ENCODE assay signal across 12 cellular contexts in the genomic region with DNA sequence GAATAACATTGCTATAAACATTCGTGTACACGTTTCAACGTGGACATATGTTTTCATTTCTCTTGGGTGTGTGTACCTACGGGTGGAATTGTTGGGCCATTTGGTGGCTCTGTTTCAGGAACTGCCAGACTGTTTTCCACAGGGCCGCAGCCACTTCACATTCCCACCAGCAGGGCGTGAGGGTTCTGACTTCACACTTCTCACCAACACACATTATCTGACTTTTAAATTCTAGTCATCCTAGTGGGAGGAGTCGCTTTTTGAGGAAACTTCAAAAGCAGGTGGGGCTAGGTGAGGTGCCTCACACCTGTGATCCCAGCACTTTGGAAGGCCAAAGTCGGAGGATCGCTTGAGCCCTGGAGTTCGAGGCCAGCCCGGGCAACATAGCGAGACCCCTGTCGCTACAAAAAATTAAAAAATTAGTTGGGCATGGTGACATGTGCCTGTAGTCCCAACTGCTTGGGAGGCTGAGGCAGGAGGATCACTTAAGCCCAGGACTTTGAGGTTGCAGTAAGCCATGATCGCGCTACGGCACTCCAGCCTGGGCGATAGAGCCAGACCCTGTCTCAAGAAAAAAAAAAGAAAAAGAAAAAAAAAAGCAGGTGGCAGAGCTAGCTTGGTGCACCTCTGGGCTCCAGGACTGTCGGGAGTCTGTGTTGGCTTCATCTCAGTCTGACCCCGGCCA. TPM values are rescaled to one million over a fixed set of nuclear protein-coding genes. Genes with fewer than 3 reads are reported as not detected.
DNase-seq lines count a peak whose midpoint lies in the region; ATAC-seq and TF ChIP-seq lines count a peak whose summit lies in the region.
"Had no signal": no experiment of that assay in that cellular context is flagged by ENCODE, and none has a peak within 500 bp of the region (broad histone marks: within the 10 kb centered on the region; RNA-seq: fewer than 3 reads in every experiment).

No MANE protein-coding gene starts in this region.

- peak; percentile 13 for ATAC-seq in HG02571 (IDR thresholded peaks at IDR 0.05; ENCODE audit: unreplicated experiment)
- peak; percentile 51 for ATAC-seq in WTC11
- ATAC-seq in GM18868 (IDR thresholded peaks at IDR 0.05; ENCODE audit: unreplicated experiment), result no peak

- intact Hi-C loops in lower leg skin (cut with DNase I; ENCODE audit: low total_unique reads), result no loop called here

- H3K36me3 Mint-ChIP-seq in WTC11, result no peaks in the 10 kb centered on the region

- no peak for TF ChIP-seq POLR2A in lower leg skin (IDR thresholded peaks at IDR 0.05)

- H3K4me3 Mint-ChIP-seq in WTC11, result no peak overlapping the region
- H3K4me3 Mint-ChIP-seq: activated B cell treated with CpG ODN at 0.5 μM for 24 hours had no signal

- H3K36me3 ChIP-seq in BJ (ENCODE audit: control insufficient read depth, insufficient read depth, low read length), result no peaks in the 10 kb centered on the region

- H3K27me3 ChIP-seq in BJ (ENCODE audit: control insufficient read depth, insufficient read depth, low read length), result peaks cover 13% of the 10 kb centered on the region

- H3K4me1 Mint-ChIP-seq in WTC11, result peaks cover 37% of the 10 kb centered on the region

- POLR2A ChIA-PET in BJ (lab: Charles Lee), result no interaction called here
- POLR2A ChIA-PET in WTC11 (lab: Charles Lee), result interaction anchor here (1.0 kb wide), 1 partner anchor 15 kb away, joined by 3 read pairs; no protein-coding TSS in a partner anchor

- CTCF ChIA-PET in BJ (lab: Yijun Ruan, JAX), result interaction anchor here (1.4 to 3.4 kb wide), 2 partner anchors 12 to 15 kb away, joined by 3 to 20 read pairs; no protein-coding TSS in a partner anchor
- CTCF ChIA-PET in WTC11 (lab: Charles Lee), result interaction anchor here (0.7 to 5.4 kb wide), 10 partner anchors 8 to 118 kb away, joined by 3 to 60 read pairs (median 4); no protein-coding TSS in a partner anchor

- peaks cover 9% of the 10 kb centered on the region for H3K27me3 Mint-ChIP-seq in WTC11 (ENCODE audit: low read depth)

- WGBS in lower leg skin, 2 donors, result 67 to 69% methylated on average over 19 of the region's 19 CpGs

- H3K9me3 Mint-ChIP-seq in WTC11, result no peaks in the 10 kb centered on the region
- H3K9me3 Mint-ChIP-seq: activated B cell treated with CpG ODN at 0.5 μM for 24 hours had no signal

- DNase-seq in BJ (ENCODE audit: low read depth), result no peak
- DNase-seq in WTC11 (ENCODE audit: low spot score), result peak; percentile 72
- DNase-seq in kidney tubule cell (ENCODE audit: low spot score), result peak; percentile 54
- DNase-seq in NCI-H2107 (lab: John Stamatoyannopoulos, UW), result no peak
- no peak for DNase-seq in activated T-cell treated with anti-CD3 and anti-CD28 coated beads for 4 hours
- DNase-seq in lower leg skin (ENCODE audit: low spot score in 2 of 2), result no peak
- DNase-seq: activated B cell treated with CpG ODN at 0.5 μM for 24 hours, occipital lobe had no signal

- peak; percentile 60 for TF ChIP-seq CTCF in BJ (IDR thresholded peaks at IDR 0.05; ENCODE audit: insufficient read depth, low read depth, low read length)
- TF ChIP-seq CTCF in WTC11 (IDR thresholded peaks at IDR 0.05), result peak; percentile 51; the same call in 1 of the 2 replicates
- TF ChIP-seq CTCF in lower leg skin (IDR thresholded peaks at IDR 0.05), result no peak

- peak overlapping the region; percentile 67 for H3K27ac Mint-ChIP-seq in WTC11
- H3K27ac Mint-ChIP-seq: activated B cell treated with CpG ODN at 0.5 μM for 24 hours had no signal

- H3K4me3 ChIP-seq in BJ (ENCODE audit: low read depth, low read length) (no peak overlapping the region), lower leg skin (ENCODE audit: low read depth, poor library complexity, severe bottlenecking) (no peak overlapping the region)

TF ChIP-seq in WTC11, 78 proteins besides CTCF, POLR2A, EP300 and RAD21 (continues in another document):
- TF ChIP-seq TEAD1 (CRISPR knock-in tag; IDR thresholded peaks at IDR 0.05) (peak; percentile 55; the same call in 1 of the 2 replicates), CBFB (CRISPR knock-in tag; IDR thresholded peaks at IDR 0.05; ENCODE audit: low read depth) (no peak), GTF2I (CRISPR knock-in tag; conservative IDR thresholded peaks at IDR 0.05) (no peak), MYBL2 (CRISPR knock-in tag; IDR thresholded peaks at IDR 0.05) (no peak), NR1H2 (CRISPR knock-in tag; IDR thresholded peaks at IDR 0.05) (no peak), SOX15 (CRISPR knock-in tag; IDR thresholded peaks at IDR 0.05) (no peak), ZNF121 (CRISPR knock-in tag; IDR thresholded peaks at IDR 0.05) (peak; percentile 92; the same call in 1 of the 2 replicates), TEAD4 (CRISPR knock-in tag; IDR thresholded peaks at IDR 0.05) (peak; percentile 81; the same call in 1 of the 2 replicates), NFYB (CRISPR knock-in tag; conservative IDR thresholded peaks at IDR 0.05; ENCODE audit: low read depth) (no peak), FOXK1 (CRISPR knock-in tag; IDR thresholded peaks at IDR 0.05) (no peak)
- TF ChIP-seq, protein P1, sequence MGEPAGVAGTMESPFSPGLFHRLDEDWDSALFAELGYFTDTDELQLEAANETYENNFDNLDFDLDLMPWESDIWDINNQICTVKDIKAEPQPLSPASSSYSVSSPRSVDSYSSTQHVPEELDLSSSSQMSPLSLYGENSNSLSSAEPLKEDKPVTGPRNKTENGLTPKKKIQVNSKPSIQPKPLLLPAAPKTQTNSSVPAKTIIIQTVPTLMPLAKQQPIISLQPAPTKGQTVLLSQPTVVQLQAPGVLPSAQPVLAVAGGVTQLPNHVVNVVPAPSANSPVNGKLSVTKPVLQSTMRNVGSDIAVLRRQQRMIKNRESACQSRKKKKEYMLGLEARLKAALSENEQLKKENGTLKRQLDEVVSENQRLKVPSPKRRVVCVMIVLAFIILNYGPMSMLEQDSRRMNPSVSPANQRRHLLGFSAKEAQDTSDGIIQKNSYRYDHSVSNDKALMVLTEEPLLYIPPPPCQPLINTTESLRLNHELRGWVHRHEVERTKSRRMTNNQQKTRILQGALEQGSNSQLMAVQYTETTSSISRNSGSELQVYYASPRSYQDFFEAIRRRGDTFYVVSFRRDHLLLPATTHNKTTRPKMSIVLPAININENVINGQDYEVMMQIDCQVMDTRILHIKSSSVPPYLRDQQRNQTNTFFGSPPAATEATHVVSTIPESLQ (CRISPR knock-in tag; IDR thresholded peaks at IDR 0.05), result no peak
- TF ChIP-seq, protein P2, sequence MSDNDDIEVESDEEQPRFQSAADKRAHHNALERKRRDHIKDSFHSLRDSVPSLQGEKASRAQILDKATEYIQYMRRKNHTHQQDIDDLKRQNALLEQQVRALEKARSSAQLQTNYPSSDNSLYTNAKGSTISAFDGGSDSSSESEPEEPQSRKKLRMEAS (CRISPR knock-in tag; IDR thresholded peaks at IDR 0.05), result no peak
- TF ChIP-seq, protein P3, sequence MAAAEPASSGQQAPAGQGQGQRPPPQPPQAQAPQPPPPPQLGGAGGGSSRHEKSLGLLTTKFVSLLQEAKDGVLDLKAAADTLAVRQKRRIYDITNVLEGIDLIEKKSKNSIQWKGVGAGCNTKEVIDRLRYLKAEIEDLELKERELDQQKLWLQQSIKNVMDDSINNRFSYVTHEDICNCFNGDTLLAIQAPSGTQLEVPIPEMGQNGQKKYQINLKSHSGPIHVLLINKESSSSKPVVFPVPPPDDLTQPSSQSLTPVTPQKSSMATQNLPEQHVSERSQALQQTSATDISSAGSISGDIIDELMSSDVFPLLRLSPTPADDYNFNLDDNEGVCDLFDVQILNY (CRISPR knock-in tag; IDR thresholded peaks at IDR 0.05), result no peak
- TF ChIP-seq, protein P4, sequence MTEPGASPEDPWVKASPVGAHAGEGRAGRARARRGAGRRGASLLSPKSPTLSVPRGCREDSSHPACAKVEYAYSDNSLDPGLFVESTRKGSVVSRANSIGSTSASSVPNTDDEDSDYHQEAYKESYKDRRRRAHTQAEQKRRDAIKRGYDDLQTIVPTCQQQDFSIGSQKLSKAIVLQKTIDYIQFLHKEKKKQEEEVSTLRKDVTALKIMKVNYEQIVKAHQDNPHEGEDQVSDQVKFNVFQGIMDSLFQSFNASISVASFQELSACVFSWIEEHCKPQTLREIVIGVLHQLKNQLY (CRISPR knock-in tag; IDR thresholded peaks at IDR 0.05), result no peak
- TF ChIP-seq, protein P5, sequence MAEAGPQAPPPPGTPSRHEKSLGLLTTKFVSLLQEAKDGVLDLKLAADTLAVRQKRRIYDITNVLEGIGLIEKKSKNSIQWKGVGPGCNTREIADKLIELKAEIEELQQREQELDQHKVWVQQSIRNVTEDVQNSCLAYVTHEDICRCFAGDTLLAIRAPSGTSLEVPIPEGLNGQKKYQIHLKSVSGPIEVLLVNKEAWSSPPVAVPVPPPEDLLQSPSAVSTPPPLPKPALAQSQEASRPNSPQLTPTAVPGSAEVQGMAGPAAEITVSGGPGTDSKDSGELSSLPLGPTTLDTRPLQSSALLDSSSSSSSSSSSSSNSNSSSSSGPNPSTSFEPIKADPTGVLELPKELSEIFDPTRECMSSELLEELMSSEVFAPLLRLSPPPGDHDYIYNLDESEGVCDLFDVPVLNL (CRISPR knock-in tag; IDR thresholded peaks at IDR 0.05; ENCODE audit: borderline replicate concordance, low read depth), result no peak

RNA-seq across cellular contexts. Expression of a gene that starts 28.5 kb away (rescaled TPM):
- 50.4 and 65.8 TPM in 2 replicates for polyA plus RNA-seq in BJ (2011; rRNA removed)
- polyA minus RNA-seq in BJ (2011; rRNA and poly(A)+ RNA removed), result 39.4 and 58.2 TPM in 2 replicates
- total RNA-seq in WTC11 (2021) (45.7 to 47.8 TPM (median 46.1 TPM) in 3 replicates), lower leg skin (10 to 100 TPM; 12.1 to 24.1 (median 15.6) TPM)

RNA-seq across cellular contexts. Expression of a gene that starts 45.3 kb away (rescaled TPM):
- polyA plus RNA-seq in BJ (2011; rRNA removed), result not detected in 2 replicates
- not detected in 2 replicates for polyA minus RNA-seq in BJ (2011; rRNA and poly(A)+ RNA removed)
- total RNA-seq in WTC11 (2021), result 0.74 to 1.3 TPM (median 1.1 TPM) in 3 replicates
- total RNA-seq in lower leg skin, result not detected
- total RNA-seq: activated B cell treated with CpG ODN at 0.5 μM for 24 hours, dermis microvascular lymphatic vessel endothelial cell, occipital lobe, subcutaneous adipose tissue had no signal

RNA-seq across cellular contexts. Expression of a gene that starts 45.5 kb away (rescaled TPM):
- not detected in 2 replicates for polyA plus RNA-seq in BJ (2011; rRNA removed)
- not detected in 2 replicates for polyA minus RNA-seq in BJ (2011; rRNA and poly(A)+ RNA removed)
- total RNA-seq in WTC11 (2021), result 6.8 to 13.4 TPM (median 9.6 TPM) in 3 replicates
- not detected for total RNA-seq in lower leg skin
- total RNA-seq: activated B cell treated with CpG ODN at 0.5 μM for 24 hours, subcutaneous adipose tissue had no signal

Comparison
In these comparisons a context has a peak if more than half of its experiments do, and no peak if none do; other contexts are left out.
1. DNase-seq: peak in WTC11 (single experiment) and kidney tubule cell (single experiment); none in BJ (single experiment), NCI-H2107 (single experiment), activated T-cell treated with anti-CD3 and anti-CD28 coated beads for 4 hours (single experiment) and lower leg skin (0 of 2).
2. CTCF ChIP-seq: peak in BJ (single experiment) and WTC11 (single experiment); none in lower leg skin (0 of 3).